In the genomic region with DNA sequence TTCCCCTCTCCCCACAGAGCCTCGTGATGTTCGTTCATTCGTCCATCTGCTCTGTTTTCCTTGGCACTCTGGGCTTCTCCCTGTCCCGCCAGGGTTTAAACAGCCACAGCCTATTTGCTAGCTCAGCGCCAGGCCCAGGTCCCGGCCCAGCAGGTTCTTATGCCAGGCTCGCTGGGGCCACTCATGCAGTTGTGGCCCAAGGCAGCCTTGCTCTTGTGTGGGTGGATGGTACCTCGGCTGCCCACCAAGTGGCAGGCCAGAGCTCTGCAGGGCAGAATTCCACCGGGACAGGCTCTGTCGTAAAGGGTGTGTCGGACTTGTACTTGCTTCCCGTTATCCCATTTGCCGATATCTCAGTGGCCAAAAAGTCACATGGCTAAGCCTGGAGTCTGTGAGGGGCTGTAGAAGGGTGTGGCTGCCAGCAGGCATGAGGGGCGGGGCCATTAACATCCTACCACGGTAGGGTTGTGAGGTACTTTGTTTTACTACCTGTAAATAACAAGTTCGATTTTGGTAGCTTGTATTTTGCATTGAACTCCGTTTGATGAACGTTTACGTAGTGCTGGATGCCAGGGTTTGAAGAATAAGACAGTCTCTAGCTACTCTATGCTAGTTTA, we compare ENCODE assay signal across 8 cellular contexts. TPM values are rescaled to one million over a fixed set of nuclear protein-coding genes. Genes with fewer than 3 reads are reported as not detected.
DNase-seq lines count a peak whose midpoint lies in the region; ATAC-seq, FAIRE-seq and TF ChIP-seq lines count a peak whose summit lies in the region.

No MANE protein-coding gene starts in this region.

- no peak for ATAC-seq in GM18511 (IDR thresholded peaks at IDR 0.05; ENCODE audit: unreplicated experiment)

- H3K27ac ChIP-seq in esophagus muscularis mucosa (replicated peaks in 1 of 4) (peak overlapping the region; percentile 83 to 92 (median 86)), neural progenitor cell (no peak overlapping the region)

- H3K4me3 ChIP-seq in esophagus muscularis mucosa, result peak overlapping the region in 3 of 4 donors; percentile 7 to 24 (median 10)
- H3K4me3 ChIP-seq in neural progenitor cell, result no peak overlapping the region

- no peaks in the 10 kb centered on the region for H3K9me3 Mint-ChIP-seq in activated T-cell treated with anti-CD3 and anti-CD28 coated beads, Interleukin-2, amount 50 U/mL, for 24 hours
- no peaks in the 10 kb centered on the region for H3K9me3 Mint-ChIP-seq in T-helper 2 cell treated with Interferon-gamma antibody and Interleukin-4, amounts not matched to agents 5 μg/mL and 100 μg/mL, for 36 hours
- H3K9me3 Mint-ChIP-seq in neural progenitor cell, result no peaks in the 10 kb centered on the region

- no peak overlapping the region for H2AFZ ChIP-seq in neural progenitor cell (replicated peaks)

- H3K4me1 Mint-ChIP-seq in activated T-cell treated with anti-CD3 and anti-CD28 coated beads, Interleukin-2, amount 50 U/mL, for 24 hours (ENCODE audit: low read depth), result peaks cover 94% of the 10 kb centered on the region
- H3K4me1 Mint-ChIP-seq in T-helper 2 cell treated with Interferon-gamma antibody and Interleukin-4, amounts not matched to agents 5 μg/mL and 100 μg/mL, for 36 hours (ENCODE audit: low read depth), result peaks cover 58% of the 10 kb centered on the region
- peaks cover 38% of the 10 kb centered on the region for H3K4me1 Mint-ChIP-seq in neural progenitor cell

- no peak overlapping the region for H3K4me2 ChIP-seq in neural progenitor cell

- H3K36me3 ChIP-seq in esophagus muscularis mucosa (peaks cover 3 to 4% (median 3%) of the 10 kb centered on the region in 4 donors), neural progenitor cell (no peaks in the 10 kb centered on the region)

- H3K79me2 ChIP-seq in neural progenitor cell (ENCODE audit: low read depth), result peaks cover 63% of the 10 kb centered on the region

- TF ChIP-seq CTCF in esophagus muscularis mucosa (IDR thresholded peaks at IDR 0.05) (peak; percentile 39 to 60 (median 59)), neural progenitor cell (IDR thresholded peaks at IDR 0.05) (peak; percentile 39)

- peak overlapping the region; percentile 98 for H3K27ac Mint-ChIP-seq in activated T-cell treated with anti-CD3 and anti-CD28 coated beads, Interleukin-2, amount 50 U/mL, for 24 hours
- peak overlapping the region; percentile 97 for H3K27ac Mint-ChIP-seq in T-helper 2 cell treated with Interferon-gamma antibody and Interleukin-4, amounts not matched to agents 5 μg/mL and 100 μg/mL, for 36 hours
- H3K27ac Mint-ChIP-seq in neural progenitor cell, result peak overlapping the region; percentile 13

- DNase-seq in activated T-cell treated with anti-CD3 and anti-CD28 coated beads, Interleukin-2, amount 50 U/mL, for 24 hours, result no peak
- no peak for DNase-seq in activated T-cell treated with anti-CD3 and anti-CD28 coated beads, Interleukin-2, amount 50 U/mL, for 48 hours
- no peak for DNase-seq in T-helper 2 cell treated with Interferon-gamma antibody and Interleukin-4, amounts not matched to agents 5 μg/mL and 100 μg/mL, for 36 hours (ENCODE audit: low spot score)
- DNase-seq in esophagus muscularis mucosa (ENCODE audit: extremely low spot score) (no peak), neural progenitor cell (ENCODE audit: low spot score) (peak; percentile 30), superior temporal gyrus (ENCODE audit: extremely low spot score) (no peak), HTR-8/SVneo (ENCODE audit: insufficient read length, low spot score) (no peak)

- peaks cover 39% of the 10 kb centered on the region for H4K20me1 ChIP-seq in neural progenitor cell (ENCODE audit: low read depth)

- H3K36me3 Mint-ChIP-seq in activated T-cell treated with anti-CD3 and anti-CD28 coated beads, Interleukin-2, amount 50 U/mL, for 24 hours (ENCODE audit: low read depth), result peaks cover 28% of the 10 kb centered on the region
- peaks cover 24% of the 10 kb centered on the region for H3K36me3 Mint-ChIP-seq in T-helper 2 cell treated with Interferon-gamma antibody and Interleukin-4, amounts not matched to agents 5 μg/mL and 100 μg/mL, for 36 hours (ENCODE audit: low read depth)
- H3K36me3 Mint-ChIP-seq in neural progenitor cell, result no peaks in the 10 kb centered on the region

- WGBS in esophagus muscularis mucosa, result 35% methylated on average over 14 of the region's 19 CpGs

- FAIRE-seq in HTR-8/SVneo (lab: Jason Lieb, UNC), result no peak

- H3K4me1 ChIP-seq in esophagus muscularis mucosa (peaks cover 27 to 65% (median 51%) of the 10 kb centered on the region in 4 donors), neural progenitor cell (peaks cover 29% of the 10 kb centered on the region)

- H3K27me3 ChIP-seq in esophagus muscularis mucosa (no peaks in the 10 kb centered on the region), neural progenitor cell (no peaks in the 10 kb centered on the region)

- peak overlapping the region; percentile 79 for H3K4me3 Mint-ChIP-seq in activated T-cell treated with anti-CD3 and anti-CD28 coated beads, Interleukin-2, amount 50 U/mL, for 24 hours
- H3K4me3 Mint-ChIP-seq in T-helper 2 cell treated with Interferon-gamma antibody and Interleukin-4, amounts not matched to agents 5 μg/mL and 100 μg/mL, for 36 hours, result peak overlapping the region; percentile 82
- H3K4me3 Mint-ChIP-seq in neural progenitor cell, result no peak overlapping the region

- intact Hi-C loops in esophagus muscularis mucosa (cut with DNase I), result loop anchor here (5.0 kb wide), 1 partner anchor 235 kb away; no protein-coding TSS in a partner anchor

- TF ChIP-seq EP300 in esophagus muscularis mucosa (IDR thresholded peaks at IDR 0.05), result no peak

- no peak overlapping the region for H3K9ac ChIP-seq in neural progenitor cell

- H3F3A ChIP-seq in neural progenitor cell (ENCODE audit: low read depth), result peaks cover 8% of the 10 kb centered on the region

- H3K9me3 ChIP-seq in esophagus muscularis mucosa, result no peaks in the 10 kb centered on the region
- no peaks in the 10 kb centered on the region for H3K9me3 ChIP-seq in neural progenitor cell (ENCODE audit: low read depth)

- TF ChIP-seq POLR2A in esophagus muscularis mucosa (IDR thresholded peaks at IDR 0.05; ENCODE audit: low read depth), result no peak

- no peaks in the 10 kb centered on the region for H3K27me3 Mint-ChIP-seq in activated T-cell treated with anti-CD3 and anti-CD28 coated beads, Interleukin-2, amount 50 U/mL, for 24 hours
- no peaks in the 10 kb centered on the region for H3K27me3 Mint-ChIP-seq in T-helper 2 cell treated with Interferon-gamma antibody and Interleukin-4, amounts not matched to agents 5 μg/mL and 100 μg/mL, for 36 hours (ENCODE audit: low read depth)
- no peaks in the 10 kb centered on the region for H3K27me3 Mint-ChIP-seq in neural progenitor cell (ENCODE audit: insufficient read depth, low read depth)

RNA-seq across cellular contexts. Expression of gene FAM118A, which starts 7.9 kb away (rescaled TPM):
- total RNA-seq in esophagus muscularis mucosa, result 10 to 100 TPM; 24.4 to 45.8 (median 32.1) TPM
- total RNA-seq in neural progenitor cell (ENCODE audit: low replicate concordance), result 62.8 and 75.1 TPM in 2 replicates

RNA-seq across cellular contexts. Expression of gene UPK3A, which starts 32.9 kb away (rescaled TPM):
- not detected for total RNA-seq in esophagus muscularis mucosa
- 0.50 TPM in 1 of 2 replicates, not detected in the other for total RNA-seq in neural progenitor cell (ENCODE audit: low replicate concordance)

Comparison
In these comparisons a context has a peak if more than half of its experiments do, and no peak if none do; other contexts are left out.
1. H3K27ac Mint-ChIP-seq: peak in every context shown above with its lines; median percentile 98 in activated T-cell treated with anti-CD3 and anti-CD28 coated beads, Interleukin-2, amount 50 U/mL, for 24 hours; 97 in T-helper 2 cell treated with Interferon-gamma antibody and Interleukin-4, amounts not matched to agents 5 μg/mL and 100 μg/mL, for 36 hours; 13 in neural progenitor cell.